ENCODE assay signal across 9 cellular contexts in genomic region chr7:53252539-53252938, GRCh38.
"Had no signal": no experiment of that assay in that cellular context is flagged by ENCODE, and none has a peak within 500 bp of the region (broad histone marks: within the 10 kb centered on the region; RNA-seq: fewer than 3 reads in every experiment).

No MANE protein-coding gene starts in this region.

- H3K36me3 ChIP-seq: HAP-1 had no signal

- H3K4me2 ChIP-seq: GM23338 had no signal

- H3K27ac ChIP-seq: GM23248 had no signal

- ATAC-seq: GM23338, HCT116 had no signal

- H3K9ac ChIP-seq: GM23248 had no signal

- H2AFZ ChIP-seq: GM23248, GM23338 had no signal

- H3K4me3 ChIP-seq: GM23248, GM23338, HAP-1 had no signal

- H3K9me3 ChIP-seq: HAP-1 had no signal

- DNase-seq: GM23248, GOT3, H7, H9, HCEC 1CT, HFFc6 had no signal

- H3K4me1 ChIP-seq: HAP-1 had no signal
